ENCODE assay signal across 8 cellular contexts in genomic region chr22:46336119-46337078, GRCh38. TPM values are rescaled to one million over a fixed set of nuclear protein-coding genes. Genes with fewer than 3 reads are reported as not detected.
DNase-seq lines count a peak whose midpoint lies in the region; ATAC-seq and TF ChIP-seq lines count a peak whose summit lies in the region.

No MANE protein-coding gene starts in this region.

- intact Hi-C loops in upper lobe of right lung (cut with DNase I), result no loop called here

- H3K36me3 Mint-ChIP-seq in effector memory CD8-positive, alpha-beta T cell (ENCODE audit: insufficient read depth), result peaks cover 33% of the 10 kb centered on the region

- peak overlapping the region; percentile 89 to 95 for H3K27ac Mint-ChIP-seq in effector memory CD8-positive, alpha-beta T cell

- no peaks in the 10 kb centered on the region for H3K27me3 Mint-ChIP-seq in effector memory CD8-positive, alpha-beta T cell

- peaks cover 34% of the 10 kb centered on the region in 2 donors for H3K4me1 Mint-ChIP-seq in effector memory CD8-positive, alpha-beta T cell (ENCODE audit: low read depth in 2 of 2)

- TF ChIP-seq CTCF in AG09309 (IDR thresholded peaks at IDR 0.05; ENCODE audit: control insufficient read depth, insufficient read depth, low read depth, low read length, missing control alignments), result no peak
- TF ChIP-seq CTCF in upper lobe of right lung (IDR thresholded peaks at IDR 0.05), result no peak

- H3K9ac ChIP-seq in mucosa of stomach (ENCODE audit: low read length), result peak overlapping the region; percentile 92

- H3K27me3 ChIP-seq in SJCRH30 (no peaks in the 10 kb centered on the region), mucosa of stomach (ENCODE audit: control insufficient read depth, insufficient read depth, low read length) (no peaks in the 10 kb centered on the region), upper lobe of right lung (no peaks in the 10 kb centered on the region)

- no peaks in the 10 kb centered on the region for H3K9me3 Mint-ChIP-seq in effector memory CD8-positive, alpha-beta T cell

- ATAC-seq in GM21526 (IDR thresholded peaks at IDR 0.05; ENCODE audit: low FRiP score, unreplicated experiment), result peak; percentile 13
- peak; percentile 14 for ATAC-seq in effector memory CD8-positive, alpha-beta T cell (replicated peaks)
- peak; percentile 45 for ATAC-seq in upper lobe of right lung

- no peaks in the 10 kb centered on the region for H3K9me3 ChIP-seq in SJCRH30 (replicated peaks)
- H3K9me3 ChIP-seq in mucosa of stomach (ENCODE audit: control insufficient read depth, low read length), result no peaks in the 10 kb centered on the region
- H3K9me3 ChIP-seq in upper lobe of right lung, result no peaks in the 10 kb centered on the region

- no peaks in the 10 kb centered on the region; the same call in 1 of the 2 replicates for H3K4me1 ChIP-seq in SJCRH30
- H3K4me1 ChIP-seq in mucosa of stomach (ENCODE audit: control insufficient read depth, insufficient read depth, low read length), result peaks cover 8% of the 10 kb centered on the region
- peaks cover 19% of the 10 kb centered on the region for H3K4me1 ChIP-seq in upper lobe of right lung

- no peak for DNase-seq in AG09309 (ENCODE audit: low read depth)
- DNase-seq in SJCRH30, result peak in 1 of 2 experiments; percentile 39
- DNase-seq in effector memory CD8-positive, alpha-beta T cell, result no peak
- no peak for DNase-seq in upper lobe of right lung
- no peak for DNase-seq in GOT3 (lab: John Stamatoyannopoulos, UW)
- DNase-seq in NCI-H2029 (lab: John Stamatoyannopoulos, UW), result no peak

- H3K4me3 ChIP-seq in AG09309 (ENCODE audit: control insufficient read depth, low read depth, low read length) (peak overlapping the region; percentile 92), SJCRH30 (peak overlapping the region; percentile 85), mucosa of stomach (ENCODE audit: low read length) (peak overlapping the region; percentile 63), upper lobe of right lung (peak overlapping the region; percentile 88)

- H3K36me3 ChIP-seq in SJCRH30 (peaks cover 46% of the 10 kb centered on the region), mucosa of stomach (ENCODE audit: control insufficient read depth, insufficient read depth, low read length) (no peaks in the 10 kb centered on the region), upper lobe of right lung (peaks cover 37% of the 10 kb centered on the region)

- H3K4me3 Mint-ChIP-seq in effector memory CD8-positive, alpha-beta T cell, result peak overlapping the region; percentile 94

- H3K27ac ChIP-seq in SJCRH30 (peak overlapping the region; percentile 70), upper lobe of right lung (peak overlapping the region; percentile 96)

RNA-seq across cellular contexts. Expression of gene TRMU, which starts 0.9 kb away (rescaled TPM):
- 79.9 and 94.8 TPM in 2 replicates for total RNA-seq in SJCRH30 (2014; rRNA removed; shearing (Covaris generic))
- 34.9 TPM for total RNA-seq in upper lobe of right lung

RNA-seq across cellular contexts. Expression of gene GTSE1, which starts 39.7 kb away (rescaled TPM):
- total RNA-seq in SJCRH30 (2014; rRNA removed; shearing (Covaris generic)), result 48.1 and 57.8 TPM in 2 replicates
- total RNA-seq in upper lobe of right lung, result 0.43 TPM

Comparison
In these comparisons a context has a peak if more than half of its experiments do, and no peak if none do; other contexts are left out.
1. RNA of gene GTSE1, which starts 39.7 kb away (total RNA-seq): 48.1 to 57.8 TPM in SJCRH30; 0.43 TPM in upper lobe of right lung (single experiment); every median in the first group is over 10 times any median in the second.
2. Peak in every context shown above with its lines, with median percentiles within 50 percentile points of each other: H3K4me3 ChIP-seq and ATAC-seq.